11 cellular contexts compared by ENCODE assay signal in genomic region chr13:110301606-110302131, GRCh38. TPM values are rescaled to one million over a fixed set of nuclear protein-coding genes. Genes with fewer than 3 reads are reported as not detected.
DNase-seq lines count a peak whose midpoint lies in the region; ATAC-seq and TF ChIP-seq lines count a peak whose summit lies in the region.
"Had no signal": no experiment of that assay in that cellular context is flagged by ENCODE, and none has a peak within 500 bp of the region (broad histone marks: within the 10 kb centered on the region; RNA-seq: fewer than 3 reads in every experiment).

No MANE protein-coding gene starts in this region.

- intact Hi-C loops in activated naive CD4-positive, alpha-beta T cell treated with anti-CD3 and anti-CD28 coated beads for 36 hours (cut with micrococcal nuclease), result no loop called here

- no peak overlapping the region for H3K27ac Mint-ChIP-seq in WTC11
- no peak overlapping the region for H3K27ac Mint-ChIP-seq in neural crest cell (ENCODE audit: unreplicated experiment)
- H3K27ac Mint-ChIP-seq in activated naive CD4-positive, alpha-beta T cell treated with anti-CD3 and anti-CD28 coated beads for 36 hours, result no peak overlapping the region
- no peak overlapping the region for H3K27ac Mint-ChIP-seq in activated CD4-positive, alpha-beta T cell treated with anti-CD3 and anti-CD28 coated beads, Interleukin-2, amount 10 ng/mL, durations not matched to agents 7 days and 5 days

- no peak for ATAC-seq in WTC11

- H3K36me3 Mint-ChIP-seq in WTC11 (no peaks in the 10 kb centered on the region), neural crest cell (ENCODE audit: low read depth) (no peaks in the 10 kb centered on the region)
- no peaks in the 10 kb centered on the region for H3K36me3 Mint-ChIP-seq in activated naive CD4-positive, alpha-beta T cell treated with anti-CD3 and anti-CD28 coated beads for 36 hours (ENCODE audit: low read depth)
- no peaks in the 10 kb centered on the region for H3K36me3 Mint-ChIP-seq in activated CD4-positive, alpha-beta T cell treated with anti-CD3 and anti-CD28 coated beads, Interleukin-2, amount 10 ng/mL, durations not matched to agents 7 days and 5 days (ENCODE audit: low read depth)

- POLR2A ChIA-PET in AG04449 (lab: Yijun Ruan, JAX), result interaction anchor here (0.7 to 1.0 kb wide), 4 partner anchors 9 to 60 kb away, joined by 3 to 4 read pairs (median 4); no protein-coding TSS in a partner anchor
- POLR2A ChIA-PET in WTC11 (lab: Charles Lee), result no interaction called here
- POLR2A ChIA-PET in activated CD4-positive, alpha-beta T cell treated with anti-CD3 and anti-CD28 coated beads, Interleukin-2, amount 10 ng/mL, durations not matched to agents 7 days and 5 days (lab: Charles Lee), result no interaction called here

- H3K4me3 Mint-ChIP-seq in WTC11 (no peak overlapping the region), neural crest cell (peak overlapping the region; percentile 24)
- no peak overlapping the region for H3K4me3 Mint-ChIP-seq in activated naive CD4-positive, alpha-beta T cell treated with anti-CD3 and anti-CD28 coated beads for 36 hours
- H3K4me3 Mint-ChIP-seq in activated CD4-positive, alpha-beta T cell treated with anti-CD3 and anti-CD28 coated beads, Interleukin-2, amount 10 ng/mL, durations not matched to agents 7 days and 5 days, result no peak overlapping the region

- H3K9me3 Mint-ChIP-seq in WTC11 (no peaks in the 10 kb centered on the region), neural crest cell (no peaks in the 10 kb centered on the region)
- H3K9me3 Mint-ChIP-seq in activated naive CD4-positive, alpha-beta T cell treated with anti-CD3 and anti-CD28 coated beads for 36 hours, result no peaks in the 10 kb centered on the region
- no peaks in the 10 kb centered on the region for H3K9me3 Mint-ChIP-seq in activated CD4-positive, alpha-beta T cell treated with anti-CD3 and anti-CD28 coated beads, Interleukin-2, amount 10 ng/mL, durations not matched to agents 7 days and 5 days

- H3K4me3 ChIP-seq in AG04449 (ENCODE audit: low read depth, low read length) (peak overlapping the region; percentile 16), foreskin fibroblast (ENCODE audit: low read depth in 1 of 2, low read length in 2 of 2) (peak overlapping the region in 1 of 2 donors; percentile 4)

- H3K4me1 Mint-ChIP-seq in WTC11 (peaks cover 50% of the 10 kb centered on the region), neural crest cell (peaks cover 25% of the 10 kb centered on the region)
- H3K4me1 Mint-ChIP-seq in activated naive CD4-positive, alpha-beta T cell treated with anti-CD3 and anti-CD28 coated beads for 36 hours (ENCODE audit: low read depth), result peaks cover 6% of the 10 kb centered on the region
- peaks cover 6% of the 10 kb centered on the region for H3K4me1 Mint-ChIP-seq in activated CD4-positive, alpha-beta T cell treated with anti-CD3 and anti-CD28 coated beads, Interleukin-2, amount 10 ng/mL, durations not matched to agents 7 days and 5 days

- peaks cover 17% of the 10 kb centered on the region for H3K27me3 Mint-ChIP-seq in WTC11 (ENCODE audit: low read depth)
- peaks cover 2% of the 10 kb centered on the region for H3K27me3 Mint-ChIP-seq in neural crest cell (ENCODE audit: low read depth)
- H3K27me3 Mint-ChIP-seq in activated naive CD4-positive, alpha-beta T cell treated with anti-CD3 and anti-CD28 coated beads for 36 hours (ENCODE audit: low read depth), result peaks cover 66% of the 10 kb centered on the region
- peaks cover 73% of the 10 kb centered on the region for H3K27me3 Mint-ChIP-seq in activated CD4-positive, alpha-beta T cell treated with anti-CD3 and anti-CD28 coated beads, Interleukin-2, amount 10 ng/mL, durations not matched to agents 7 days and 5 days

- peak; percentile 65 for DNase-seq in AG04449 (ENCODE audit: low read depth, low spot score)
- DNase-seq in WTC11 (ENCODE audit: low spot score), result no peak
- peak; percentile 75 to 76 for DNase-seq in foreskin fibroblast
- no peak for DNase-seq in neural crest cell (ENCODE audit: low read depth, low spot score)
- no peak for DNase-seq in activated naive CD4-positive, alpha-beta T cell treated with anti-CD3 and anti-CD28 coated beads for 36 hours
- DNase-seq in activated CD4-positive, alpha-beta T cell treated with anti-CD3 and anti-CD28 coated beads, Interleukin-2, amount 10 ng/mL, durations not matched to agents 7 days and 5 days, result no peak
- DNase-seq in HPDE6-E6E7 (ENCODE audit: extremely low spot score), result no peak
- DNase-seq in RPMI8226, result no peak
- DNase-seq: activated effector memory CD4-positive, alpha-beta T cell treated with Interleukin-2 at 50 U/mL for 16 hours; BE2C; H7 had no signal

- CTCF ChIA-PET in AG04449 (lab: Yijun Ruan, JAX), result interaction anchor here (0.6 to 3.7 kb wide), 7 partner anchors 9 to 80 kb away, joined by 3 to 15 read pairs (median 4); no protein-coding TSS in a partner anchor
- CTCF ChIA-PET in WTC11 (lab: Charles Lee), result interaction anchor here (1.3 kb wide), 1 partner anchor 54 kb away, joined by 3 read pairs; no protein-coding TSS in a partner anchor
- CTCF ChIA-PET in activated naive CD4-positive, alpha-beta T cell treated with anti-CD3 and anti-CD28 coated beads for 36 hours (lab: Charles Lee), result interaction anchor here (0.6 kb wide), 1 partner anchor 574 kb away, joined by 3 read pairs; no protein-coding TSS in a partner anchor
- CTCF ChIA-PET in activated CD4-positive, alpha-beta T cell treated with anti-CD3 and anti-CD28 coated beads, Interleukin-2, amount 10 ng/mL, durations not matched to agents 7 days and 5 days (lab: Charles Lee), result interaction anchor here (0.6 kb wide), 1 partner anchor 37 kb away, joined by 4 read pairs; no protein-coding TSS in a partner anchor

- no peak for TF ChIP-seq CTCF in AG04449 (IDR thresholded peaks at IDR 0.05; ENCODE audit: insufficient read depth, low read length, missing control alignments)
- no peak for TF ChIP-seq CTCF in WTC11 (IDR thresholded peaks at IDR 0.05)
- no peak for TF ChIP-seq CTCF in foreskin fibroblast (IDR thresholded peaks at IDR 0.05; ENCODE audit: low read depth, low read length)
- no peak for TF ChIP-seq CTCF in neural crest cell (conservative IDR thresholded peaks at IDR 0.05)

TF ChIP-seq in WTC11, 78 proteins besides CTCF, POLR2A, EP300 and RAD21:
- TF ChIP-seq USF1 (CRISPR knock-in tag; IDR thresholded peaks at IDR 0.05), result no peak
- TF ChIP-seq PRDM15 (CRISPR knock-in tag; IDR thresholded peaks at IDR 0.05), result peak; percentile 78

RNA-seq across cellular contexts. Expression of gene COL4A1, which starts 5.3 kb away (rescaled TPM):
- total RNA-seq in WTC11 (2021) (75.0 to 89.6 TPM (median 82.3 TPM) in 3 replicates), neural crest cell (65.5 and 67.9 TPM in 2 replicates)
- total RNA-seq in activated naive CD4-positive, alpha-beta T cell treated with anti-CD3 and anti-CD28 coated beads for 36 hours, result under 1 TPM in 1 of 2 experiments, not detected in 1; 0.07 TPM
- under 1 TPM; 0.06 to 0.12 TPM for total RNA-seq in activated CD4-positive, alpha-beta T cell treated with anti-CD3 and anti-CD28 coated beads, Interleukin-2, amount 10 ng/mL, durations not matched to agents 7 days and 5 days

RNA-seq across cellular contexts. Expression of gene COL4A2, which starts 5.4 kb away (rescaled TPM):
- 102 to 109 TPM (median 106 TPM) in 3 replicates for total RNA-seq in WTC11 (2021)
- 159 and 164 TPM in 2 replicates for total RNA-seq in neural crest cell
- total RNA-seq in activated naive CD4-positive, alpha-beta T cell treated with anti-CD3 and anti-CD28 coated beads for 36 hours, result not detected
- total RNA-seq in activated CD4-positive, alpha-beta T cell treated with anti-CD3 and anti-CD28 coated beads, Interleukin-2, amount 10 ng/mL, durations not matched to agents 7 days and 5 days, result not detected

Comparison
In these comparisons a context has a peak if more than half of its experiments do, and no peak if none do; other contexts are left out.
1. DNase-seq: peak in AG04449 (single experiment) and foreskin fibroblast (2 of 2); none in WTC11 (single experiment), neural crest cell (single experiment), activated naive CD4-positive, alpha-beta T cell treated with anti-CD3 and anti-CD28 coated beads for 36 hours (single experiment), activated CD4-positive, alpha-beta T cell treated with anti-CD3 and anti-CD28 coated beads, Interleukin-2, amount 10 ng/mL, durations not matched to agents 7 days and 5 days (single experiment), HPDE6-E6E7 (single experiment) and RPMI8226 (single experiment).
2. RNA of gene COL4A1, which starts 5.3 kb away (total RNA-seq): 75.0 to 89.6 TPM in WTC11 and 65.5 to 67.9 TPM in neural crest cell; 0.06 to 0.12 TPM in activated CD4-positive, alpha-beta T cell treated with anti-CD3 and anti-CD28 coated beads, Interleukin-2, amount 10 ng/mL, durations not matched to agents 7 days and 5 days and 0.07 TPM in activated naive CD4-positive, alpha-beta T cell treated with anti-CD3 and anti-CD28 coated beads for 36 hours; every median in the first group is over 10 times any median in the second.
3. RNA of gene COL4A2, which starts 5.4 kb away (total RNA-seq): 159 to 164 TPM in neural crest cell and 102 to 109 TPM in WTC11; not detected in activated naive CD4-positive, alpha-beta T cell treated with anti-CD3 and anti-CD28 coated beads for 36 hours and not detected in activated CD4-positive, alpha-beta T cell treated with anti-CD3 and anti-CD28 coated beads, Interleukin-2, amount 10 ng/mL, durations not matched to agents 7 days and 5 days; every median in the first group is over 10 times any median in the second.